In the genomic region with DNA sequence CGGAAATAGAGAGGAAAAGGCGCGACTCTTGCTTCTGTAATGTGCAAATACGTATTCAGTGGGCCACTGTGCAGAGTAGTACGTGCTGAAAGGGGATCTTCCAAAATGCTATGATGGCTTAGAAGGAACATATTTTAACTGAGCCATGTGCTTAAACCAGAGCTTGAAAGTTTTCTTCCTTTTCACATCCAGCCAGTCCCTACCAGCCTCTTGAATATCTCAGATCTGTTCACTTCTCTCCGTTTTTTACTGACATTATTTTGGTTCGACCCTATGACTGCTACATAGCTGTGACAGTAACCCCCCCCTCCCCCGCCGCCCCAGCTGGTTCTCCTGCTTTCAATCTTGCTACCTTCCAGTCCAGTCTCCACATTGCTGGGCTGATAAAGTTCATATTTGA, we compare ENCODE assay signal across 8 cellular contexts. TPM values are rescaled to one million over a fixed set of nuclear protein-coding genes. Genes with fewer than 3 reads are reported as not detected.
DNase-seq lines count a peak whose midpoint lies in the region; ATAC-seq and TF ChIP-seq lines count a peak whose summit lies in the region.

No MANE protein-coding gene starts in this region.

- TF ChIP-seq CTCF in thoracic aorta (IDR thresholded peaks at IDR 0.05), result no peak

- H3K4me1 Mint-ChIP-seq in activated naive CD4-positive, alpha-beta T cell treated with anti-CD3 and anti-CD28 coated beads, Interleukin-2, amount 50 U/mL, for 24 hours, result peaks cover 58% of the 10 kb centered on the region
- peaks cover 70% of the 10 kb centered on the region for H3K4me1 Mint-ChIP-seq in activated T-helper 1 cell treated with anti-CD3 and anti-CD28 coated beads, Interleukin-12 subunit alpha, Interleukin-12 subunit beta, Interleukin-2, Interleukin-4 antibody, amounts not matched to agents 30 ng/mL and 10 ng/mL and 1 ng/mL, durations not matched to agents 14 hours and 24 hours and 36 hours (ENCODE audit: low read depth)

- H3K4me3 Mint-ChIP-seq in activated naive CD4-positive, alpha-beta T cell treated with anti-CD3 and anti-CD28 coated beads, Interleukin-2, amount 50 U/mL, for 24 hours, result peak overlapping the region; percentile 94
- H3K4me3 Mint-ChIP-seq in activated T-helper 1 cell treated with anti-CD3 and anti-CD28 coated beads, Interleukin-12 subunit alpha, Interleukin-12 subunit beta, Interleukin-2, Interleukin-4 antibody, amounts not matched to agents 30 ng/mL and 10 ng/mL and 1 ng/mL, durations not matched to agents 14 hours and 24 hours and 36 hours, result peak overlapping the region; percentile 99

- H3K9me3 Mint-ChIP-seq in activated naive CD4-positive, alpha-beta T cell treated with anti-CD3 and anti-CD28 coated beads, Interleukin-2, amount 50 U/mL, for 24 hours, result no peaks in the 10 kb centered on the region
- no peaks in the 10 kb centered on the region for H3K9me3 Mint-ChIP-seq in activated T-helper 1 cell treated with anti-CD3 and anti-CD28 coated beads, Interleukin-12 subunit alpha, Interleukin-12 subunit beta, Interleukin-2, Interleukin-4 antibody, amounts not matched to agents 30 ng/mL and 10 ng/mL and 1 ng/mL, durations not matched to agents 14 hours and 24 hours and 36 hours

- H3K4me3 ChIP-seq in iPS-18c (ENCODE audit: insufficient read depth, low read depth, low read length) (peak overlapping the region; percentile 76), thoracic aorta (peak overlapping the region; percentile 92)

- H3K27ac Mint-ChIP-seq in activated naive CD4-positive, alpha-beta T cell treated with anti-CD3 and anti-CD28 coated beads, Interleukin-2, amount 50 U/mL, for 24 hours, result no peak overlapping the region
- H3K27ac Mint-ChIP-seq in activated T-helper 1 cell treated with anti-CD3 and anti-CD28 coated beads, Interleukin-12 subunit alpha, Interleukin-12 subunit beta, Interleukin-2, Interleukin-4 antibody, amounts not matched to agents 30 ng/mL and 10 ng/mL and 1 ng/mL, durations not matched to agents 14 hours and 24 hours and 36 hours, result peak overlapping the region; percentile 100

- H3K4me1 ChIP-seq in thoracic aorta (ENCODE audit: control insufficient read depth in 1 of 2, low read depth in 2 of 2), result peaks cover 11 to 26% of the 10 kb centered on the region in 2 donors

- H3K9me3 ChIP-seq in iPS-18c (ENCODE audit: control insufficient read depth, insufficient read depth, low read length) (no peaks in the 10 kb centered on the region), thoracic aorta (no peaks in the 10 kb centered on the region)

- H3K36me3 ChIP-seq in thoracic aorta, result no peaks in the 10 kb centered on the region

- ATAC-seq in thoracic aorta (ENCODE audit: insufficient number of reproducible peaks, low FRiP score, low read depth) (no peak), GM21381 (IDR thresholded peaks at IDR 0.05; ENCODE audit: unreplicated experiment) (no peak), HG03520 (IDR thresholded peaks at IDR 0.05; ENCODE audit: unreplicated experiment) (no peak)

- H3K27me3 Mint-ChIP-seq in activated naive CD4-positive, alpha-beta T cell treated with anti-CD3 and anti-CD28 coated beads, Interleukin-2, amount 50 U/mL, for 24 hours, result no peaks in the 10 kb centered on the region
- no peaks in the 10 kb centered on the region for H3K27me3 Mint-ChIP-seq in activated T-helper 1 cell treated with anti-CD3 and anti-CD28 coated beads, Interleukin-12 subunit alpha, Interleukin-12 subunit beta, Interleukin-2, Interleukin-4 antibody, amounts not matched to agents 30 ng/mL and 10 ng/mL and 1 ng/mL, durations not matched to agents 14 hours and 24 hours and 36 hours (ENCODE audit: insufficient read depth)

- H3K36me3 Mint-ChIP-seq in activated naive CD4-positive, alpha-beta T cell treated with anti-CD3 and anti-CD28 coated beads, Interleukin-2, amount 50 U/mL, for 24 hours, result no peaks in the 10 kb centered on the region
- no peaks in the 10 kb centered on the region for H3K36me3 Mint-ChIP-seq in activated T-helper 1 cell treated with anti-CD3 and anti-CD28 coated beads, Interleukin-12 subunit alpha, Interleukin-12 subunit beta, Interleukin-2, Interleukin-4 antibody, amounts not matched to agents 30 ng/mL and 10 ng/mL and 1 ng/mL, durations not matched to agents 14 hours and 24 hours and 36 hours (ENCODE audit: low read depth)

- H3K27me3 ChIP-seq in thoracic aorta (replicated peaks; ENCODE audit: insufficient read depth), result no peaks in the 10 kb centered on the region

- H3K27ac ChIP-seq in thoracic aorta, result no peak overlapping the region

- intact Hi-C loops in activated T-helper 1 cell treated with anti-CD3 and anti-CD28 coated beads, Interleukin-12 subunit alpha, Interleukin-12 subunit beta, Interleukin-2, Interleukin-4 antibody, amounts not matched to agents 30 ng/mL and 10 ng/mL and 1 ng/mL, durations not matched to agents 14 hours and 24 hours and 36 hours (cut with micrococcal nuclease), result no loop called here

- no peak for DNase-seq in activated naive CD4-positive, alpha-beta T cell treated with Interleukin-2 at 50 U/mL for 16 hours
- DNase-seq in activated T-helper 1 cell treated with anti-CD3 and anti-CD28 coated beads, Interleukin-12 subunit alpha, Interleukin-12 subunit beta, Interleukin-2, Interleukin-4 antibody, amounts not matched to agents 30 ng/mL and 10 ng/mL and 1 ng/mL, durations not matched to agents 14 hours and 24 hours and 36 hours (ENCODE audit: low spot score), result no peak
- no peak for DNase-seq in thoracic aorta (ENCODE audit: low spot score)
- DNase-seq in superior temporal gyrus (ENCODE audit: extremely low spot score), result no peak

RNA-seq across cellular contexts. Expression of a gene that starts 0.6 kb away (rescaled TPM):
- 28.7 and 29.4 TPM in 2 replicates for total RNA-seq in activated T-helper 1 cell treated with anti-CD3 and anti-CD28 coated beads, Interleukin-12 subunit alpha, Interleukin-12 subunit beta, Interleukin-2, Interleukin-4 antibody, amounts not matched to agents 30 ng/mL and 10 ng/mL and 1 ng/mL, durations not matched to agents 14 hours and 24 hours and 36 hours
- 1 to 10 TPM in 1 of 2 donors, not detected in 1; 1.2 TPM for total RNA-seq in thoracic aorta

RNA-seq across cellular contexts. Expression of a gene that starts 1.9 kb away (rescaled TPM):
- total RNA-seq in activated T-helper 1 cell treated with anti-CD3 and anti-CD28 coated beads, Interleukin-12 subunit alpha, Interleukin-12 subunit beta, Interleukin-2, Interleukin-4 antibody, amounts not matched to agents 30 ng/mL and 10 ng/mL and 1 ng/mL, durations not matched to agents 14 hours and 24 hours and 36 hours, result 22.7 and 24.0 TPM in 2 replicates
- total RNA-seq in thoracic aorta, result 10 to 100 TPM; 46.8 to 55.9 TPM

Comparison
In these comparisons a context has a peak if more than half of its experiments do, and no peak if none do; other contexts are left out.
1. RNA of a gene that starts 0.6 kb away (total RNA-seq): 28.7 to 29.4 TPM in activated T-helper 1 cell treated with anti-CD3 and anti-CD28 coated beads, Interleukin-12 subunit alpha, Interleukin-12 subunit beta, Interleukin-2, Interleukin-4 antibody, amounts not matched to agents 30 ng/mL and 10 ng/mL and 1 ng/mL, durations not matched to agents 14 hours and 24 hours and 36 hours; 1.2 TPM in thoracic aorta; every median in the first group is over 10 times any median in the second.